Comparison of ENCODE assay signal across 16 cellular contexts in the genomic region with DNA sequence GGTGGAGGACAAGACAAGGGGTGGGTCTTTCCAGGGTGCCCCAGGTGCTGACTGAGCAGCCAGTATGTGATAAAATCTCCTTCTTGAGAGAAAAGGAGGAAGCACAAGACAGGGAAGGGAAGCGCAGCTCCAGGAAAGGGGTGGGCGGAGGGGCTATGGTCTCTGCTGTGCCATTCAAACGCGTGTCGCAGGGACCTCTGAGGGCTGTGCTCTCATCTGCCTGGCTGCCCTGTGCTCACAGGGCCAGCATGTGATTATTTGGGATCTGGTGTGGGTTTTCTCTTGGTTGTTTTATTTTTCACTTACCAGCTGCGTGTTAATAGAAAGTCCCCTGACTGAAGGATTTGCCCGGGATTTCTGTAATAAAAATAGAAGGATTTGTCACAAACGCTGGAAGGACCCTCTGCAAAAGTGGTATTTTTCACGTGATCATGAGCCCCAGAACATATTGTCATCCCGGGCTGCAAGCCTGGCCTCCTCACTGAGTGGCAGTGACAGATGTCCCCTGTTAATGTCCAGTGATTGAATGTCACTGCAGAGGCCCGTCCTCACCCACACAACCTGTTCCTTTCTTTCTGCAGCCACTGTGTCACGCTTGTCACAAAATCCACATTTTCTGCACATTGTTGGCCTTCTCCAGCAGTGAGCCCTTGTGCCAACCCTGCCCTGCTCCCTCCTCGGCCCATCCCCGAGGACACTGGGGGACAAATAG. TPM values are rescaled to one million over a fixed set of nuclear protein-coding genes. Genes with fewer than 3 reads are reported as not detected.
DNase-seq lines count a peak whose midpoint lies in the region; ATAC-seq and TF ChIP-seq lines count a peak whose summit lies in the region.
"Had no signal": no experiment of that assay in that cellular context is flagged by ENCODE, and none has a peak within 500 bp of the region (broad histone marks: within the 10 kb centered on the region; RNA-seq: fewer than 3 reads in every experiment).

No MANE protein-coding gene starts in this region.

- H3K9me3 ChIP-seq in right atrium auricular region (no peaks in the 10 kb centered on the region), testis (no peaks in the 10 kb centered on the region), thyroid gland (no peaks in the 10 kb centered on the region)
- H3K9me3 ChIP-seq: BLaER1 had no signal

- H3K4me1 ChIP-seq in right atrium auricular region (peaks cover 0 to 9% of the 10 kb centered on the region in 2 donors), testis (no peaks in the 10 kb centered on the region), thyroid gland (peaks cover 11 to 25% of the 10 kb centered on the region in 2 donors)
- H3K4me1 ChIP-seq: BLaER1 had no signal

- TF ChIP-seq CTCF in right atrium auricular region (IDR thresholded peaks at IDR 0.05), result no peak
- TF ChIP-seq CTCF in VCaP (conservative IDR thresholded peaks at IDR 0.05), result no peak
- no peak for TF ChIP-seq CTCF in testis (IDR thresholded peaks at IDR 0.05)
- no peak for TF ChIP-seq CTCF in thyroid gland (IDR thresholded peaks at IDR 0.05)

- DNase-seq in Right ventricle myocardium inferior (ENCODE audit: missing footprints) (peak; percentile 52), right atrium auricular region (ENCODE audit: low spot score) (no peak), myocyte (ENCODE audit: low read depth) (peak; percentile 82), testis (no peak), thyroid gland (no peak)
- DNase-seq: 8988T, GF-D8, GM23248, MV-4-11, NCI-H1417 treated with DMSO at 0.1 percent for 48 hours had no signal

- H3K27me3 ChIP-seq in right atrium auricular region (no peaks in the 10 kb centered on the region), testis (no peaks in the 10 kb centered on the region), thyroid gland (no peaks in the 10 kb centered on the region)
- H3K27me3 ChIP-seq: BLaER1 had no signal

- intact Hi-C loops in Right ventricle myocardium inferior (cut with DNase I), result no loop called here
- intact Hi-C loops in testis (cut with DNase I; ENCODE audit: low total_unique reads), result no loop called here
- intact Hi-C loops in thyroid gland (cut with DNase I), result no loop called here

- H3K4me3 ChIP-seq in right atrium auricular region, result no peak overlapping the region
- H3K4me3 ChIP-seq in testis, result no peak overlapping the region
- no peak overlapping the region for H3K4me3 ChIP-seq in thyroid gland (replicated peaks in 1 of 3)
- H3K4me3 ChIP-seq: BLaER1, GM23248, K562 had no signal

- WGBS in testis, 2 donors, result 65 to 68% methylated on average over 14 of the region's 14 CpGs
- 67 to 80% methylated on average over 14 of the region's 14 CpGs for WGBS in thyroid gland, 2 donors

- H3K27ac ChIP-seq in right atrium auricular region (no peak overlapping the region), VCaP (peak overlapping the region; percentile 85), testis (no peak overlapping the region), thyroid gland (peak overlapping the region in 1 of 3 donors; percentile 52)
- H3K27ac ChIP-seq: BLaER1, GM23248 had no signal

- TF ChIP-seq POLR2A in testis (IDR thresholded peaks at IDR 0.05) (no peak), thyroid gland (IDR thresholded peaks at IDR 0.05) (no peak)

- ATAC-seq in Right ventricle myocardium inferior, result no peak
- ATAC-seq in HG02571 (IDR thresholded peaks at IDR 0.05; ENCODE audit: unreplicated experiment), result no peak
- ATAC-seq in GM21529 (IDR thresholded peaks at IDR 0.05; ENCODE audit: unreplicated experiment), result no peak
- ATAC-seq: K562 had no signal

- H3K36me3 ChIP-seq in right atrium auricular region (no peaks in the 10 kb centered on the region), testis (ENCODE audit: low read depth, missing control alignments) (no peaks in the 10 kb centered on the region), thyroid gland (no peaks in the 10 kb centered on the region)
- H3K36me3 ChIP-seq: BLaER1 had no signal

RNA-seq across cellular contexts. Expression of gene VSX1, which starts 35.0 kb away (rescaled TPM):
- 0.14 TPM for total RNA-seq in Right ventricle myocardium inferior
- total RNA-seq in right atrium auricular region, result not detected
- total RNA-seq in myocyte, result not detected in 2 replicates
- not detected for polyA plus RNA-seq in myocyte (2012)
- under 1 TPM; 0.16 to 0.37 TPM for total RNA-seq in testis
- 0.38 TPM for polyA plus RNA-seq in testis (ENCODE audit: insufficient read depth, low read depth, low replicate concordance)
- not detected for total RNA-seq in thyroid gland
- total RNA-seq: GM23248, K562, NCI-H460 had no signal
- polyA plus RNA-seq: GM23248, K562 had no signal

RNA-seq across cellular contexts. Expression of gene ACSS1, which starts 59.0 kb away (rescaled TPM):
- total RNA-seq in Right ventricle myocardium inferior (135 TPM), right atrium auricular region (10 to 100 TPM; 25.6 to 26.4 TPM), myocyte (0.88 and 1.3 TPM in 2 replicates), testis (100 to 1,000 TPM; 162 to 184 TPM), thyroid gland (10 to 100 TPM; 45.8 to 57.4 (median 52.1) TPM)
- polyA plus RNA-seq in myocyte (2012), result 0.16 TPM
- polyA plus RNA-seq in testis (ENCODE audit: insufficient read depth, low read depth, low replicate concordance), result 61.5 TPM

Comparison
In these comparisons a context has a peak if more than half of its experiments do, and no peak if none do; other contexts are left out.
1. DNase-seq: peak in Right ventricle myocardium inferior (single experiment) and myocyte (single experiment); none in right atrium auricular region (single experiment), testis (single experiment) and thyroid gland (0 of 2).
2. RNA of gene ACSS1, which starts 59.0 kb away (total RNA-seq): 162 to 184 TPM in testis, 135 TPM in Right ventricle myocardium inferior (single experiment), 45.8 to 57.4 TPM in thyroid gland and 25.6 to 26.4 TPM in right atrium auricular region; 0.88 to 1.3 TPM in myocyte; every median in the first group is over 10 times any median in the second.